ENCODE assay signal across 11 cellular contexts in the genomic region with DNA sequence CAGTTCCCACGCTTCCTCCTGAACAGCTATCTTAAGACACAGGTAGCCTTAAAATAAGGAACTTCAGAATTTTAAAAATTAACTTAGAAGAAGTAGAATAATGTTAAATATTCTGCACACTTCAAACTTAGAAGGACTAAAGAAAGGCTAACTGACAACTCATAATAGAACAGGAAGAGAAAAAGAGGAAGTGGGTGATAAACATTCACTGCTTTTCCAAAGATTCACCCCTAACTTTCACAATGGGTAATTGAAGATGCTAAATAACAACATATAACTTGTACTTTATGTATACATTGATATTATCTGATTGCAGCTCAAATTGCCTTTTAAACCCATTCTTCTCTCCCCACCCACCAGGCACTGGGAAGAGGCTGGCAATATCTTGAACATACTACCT.
DNase-seq lines count a peak whose midpoint lies in the region; ATAC-seq lines count a peak whose summit lies in the region.
"Had no signal": no experiment of that assay in that cellular context is flagged by ENCODE, and none has a peak within 500 bp of the region (broad histone marks: within the 10 kb centered on the region; RNA-seq: fewer than 3 reads in every experiment).

No MANE protein-coding gene starts in this region.

- no peaks in the 10 kb centered on the region for H3K79me2 ChIP-seq in mesendoderm (ENCODE audit: control insufficient read depth, insufficient read depth, low read length)

- no peak overlapping the region for H3K23ac ChIP-seq in mesendoderm (ENCODE audit: low read length)

- no peak overlapping the region for H2BK15ac ChIP-seq in mesendoderm (replicated peaks; ENCODE audit: low read depth)

- no peak overlapping the region for H2AK5ac ChIP-seq in mesendoderm (ENCODE audit: low read length)

- H3K27me3 ChIP-seq in mesendoderm (ENCODE audit: insufficient read depth, low read length, poor library complexity): no peaks in the 10 kb centered on the region
- H3K27me3 ChIP-seq: esophagus squamous epithelium had no signal

- H3K4ac ChIP-seq in mesendoderm (ENCODE audit: low read depth, low read length): no peak overlapping the region

- no peaks in the 10 kb centered on the region for H3K36me3 ChIP-seq in mesendoderm (ENCODE audit: control insufficient read depth, insufficient read depth, low read length)
- H3K36me3 ChIP-seq: esophagus squamous epithelium had no signal

- DNase-seq in pons (ENCODE audit: low spot score) (peak; percentile 43), mesendoderm (no peak), epidermal melanocyte (ENCODE audit: insufficient read length, low spot score) (no peak), DMS79 treated with DMSO at 0.1 percent for 48 hours (lab: John Stamatoyannopoulos, UW) (no peak)
- no peak for DNase-seq in stimulated activated CD8-positive, alpha-beta memory T cell treated with anti-CD3 and anti-CD28 coated beads, Interleukin-4, amount 100 ng/mL, for 48 hours
- DNase-seq: esophagus squamous epithelium, NCI-H774 had no signal

- no peak overlapping the region for H3K9ac ChIP-seq in mesendoderm (ENCODE audit: low read length)

- no peak overlapping the region for H3K18ac ChIP-seq in mesendoderm (ENCODE audit: low read length)

- peaks cover 16% of the 10 kb centered on the region for H3K4me1 ChIP-seq in mesendoderm (ENCODE audit: control insufficient read depth, low read depth, low read length)

- WGBS in mesendoderm (ENCODE audit: extremely low coverage, insufficient coverage, low lambda C conversion rate): no CpG with 5 or more reads among the region's 1 CpG

- H4K8ac ChIP-seq in mesendoderm (ENCODE audit: low read depth, low read length): no peak overlapping the region

- no peak overlapping the region for H2BK120ac ChIP-seq in mesendoderm (ENCODE audit: low read depth, low read length)

- no peaks in the 10 kb centered on the region for H3K79me1 ChIP-seq in mesendoderm (ENCODE audit: low read length)

- no peak overlapping the region for H3K4me3 ChIP-seq in mesendoderm (ENCODE audit: low read length)
- H3K4me3 ChIP-seq: esophagus squamous epithelium had no signal

- H4K5ac ChIP-seq in mesendoderm (ENCODE audit: low read length): no peak overlapping the region

- no peak overlapping the region for H3K56ac ChIP-seq in mesendoderm (ENCODE audit: low read length)

- peak; percentile 52 for ATAC-seq in GM19043 (IDR thresholded peaks at IDR 0.05; ENCODE audit: low read depth, unreplicated experiment)
- ATAC-seq in HG02763 (IDR thresholded peaks at IDR 0.05; ENCODE audit: unreplicated experiment): peak; percentile 54
- ATAC-seq in HG03571 (IDR thresholded peaks at IDR 0.05; ENCODE audit: unreplicated experiment): peak; percentile 54
- ATAC-seq: activated CD4-positive, CD25-positive, alpha-beta regulatory T cell treated with anti-CD3 and anti-CD28 coated beads, Interleukin-2, amount 50 U/mL, for 24 hours had no signal

- H2BK5ac ChIP-seq in mesendoderm (ENCODE audit: low read length): no peak overlapping the region

- no peak overlapping the region for H3K27ac ChIP-seq in mesendoderm (ENCODE audit: low read depth, low read length)
- H3K27ac ChIP-seq: esophagus squamous epithelium had no signal

- H3K4me2 ChIP-seq in mesendoderm (ENCODE audit: low read length): no peak overlapping the region
